ENCODE assay signal across 8 cellular contexts in the genomic region with DNA sequence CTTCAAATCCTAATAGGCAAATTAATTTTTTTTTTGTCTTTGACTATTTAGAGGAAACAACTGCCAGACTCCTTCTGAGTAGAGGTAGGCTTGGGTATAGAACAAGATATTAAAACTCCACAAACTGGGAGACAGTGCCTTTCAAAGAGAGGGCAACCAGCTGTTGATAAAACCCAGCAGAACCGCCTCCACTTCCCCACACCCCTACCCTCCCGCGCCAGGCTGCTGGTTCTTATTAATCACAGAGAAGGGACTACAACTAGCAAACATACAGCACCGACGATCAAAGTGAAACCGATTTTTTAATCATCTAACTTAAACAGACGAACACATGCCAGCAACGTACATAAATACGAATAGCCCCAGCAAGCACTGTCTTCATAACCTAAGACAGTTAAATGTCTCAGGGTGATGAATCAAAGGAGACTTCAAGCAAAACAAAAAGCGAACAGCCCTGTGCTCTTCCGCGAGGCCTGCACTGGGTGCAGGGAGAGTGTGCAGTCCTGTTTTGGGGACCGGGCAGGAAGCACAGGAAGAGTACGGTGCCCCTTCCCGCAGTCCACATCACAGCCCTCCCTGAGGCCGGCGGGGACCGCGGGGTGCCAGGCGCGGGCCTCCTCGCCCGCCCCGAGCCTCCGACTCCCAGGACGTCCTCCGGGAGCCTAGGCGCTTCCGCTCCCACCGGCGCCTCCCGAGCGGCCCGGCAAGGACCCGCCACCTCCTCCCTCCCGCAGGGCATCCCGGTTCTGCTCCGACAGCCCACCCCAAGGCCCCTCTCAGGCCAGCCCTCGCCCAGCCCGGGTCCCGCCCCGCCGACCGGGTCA.
A peak's percentile ranks its signal among the peaks of the same experiment; 100 is the strongest.
DNase-seq lines count a peak whose midpoint lies in the region; ATAC-seq, FAIRE-seq and TF ChIP-seq lines count a peak whose summit lies in the region.

No MANE protein-coding gene starts in this region.

- peak overlapping the region; percentile 65 for H2AFZ ChIP-seq in GM12878 (ENCODE audit: control insufficient read depth, low read depth, low read length)

- RAD21 ChIA-PET in GM12878 (lab: Charles Lee; ENCODE audit: unreplicated experiment): no interaction called here

- no peaks in the 10 kb centered on the region for H3K9me3 ChIP-seq in CD4-positive, alpha-beta T cell (ENCODE audit: control insufficient read depth, low read length)
- H3K9me3 ChIP-seq in GM12878 (replicated peaks; ENCODE audit: control insufficient read depth, insufficient read depth, low read length) (no peaks in the 10 kb centered on the region), iPS DF 6.9 (ENCODE audit: control insufficient read depth, insufficient read depth, low read length) (no peaks in the 10 kb centered on the region), sigmoid colon (no peaks in the 10 kb centered on the region)

- in situ Hi-C loops in GM12878 (cut with MboI): no loop called here

- H3K36me3 Mint-ChIP-seq in CD4-positive, alpha-beta T cell (ENCODE audit: low read depth): peaks cover 6% of the 10 kb centered on the region

- H3K27me3 ChIP-seq in CD4-positive, alpha-beta T cell (ENCODE audit: control insufficient read depth, insufficient read depth, low read length): no peaks in the 10 kb centered on the region
- H3K27me3 ChIP-seq in GM12878 (replicated peaks in 1 of 2; ENCODE audit: control insufficient read depth in 2 of 2, insufficient read depth in 2 of 2, low read length in 1 of 2) (no peaks in the 10 kb centered on the region; a peak in 1 of 4 replicates), iPS DF 6.9 (ENCODE audit: control insufficient read depth, insufficient read depth, low read length) (no peaks in the 10 kb centered on the region), sigmoid colon (no peaks in the 10 kb centered on the region)

- SMC1A ChIA-PET in GM12878 (lab: Charles Lee; ENCODE audit: uncharacterized antibody, unreplicated experiment): no interaction called here

- FAIRE-seq in GM12878 (lab: Jason Lieb, UNC): no peak

- ATAC-seq in CD4-positive, alpha-beta T cell (ENCODE audit: poor library complexity): peak; percentile 19
- ATAC-seq in GM19372 (IDR thresholded peaks at IDR 0.05; ENCODE audit: low read depth, unreplicated experiment): peak; percentile 23
- ATAC-seq in HG03457 (IDR thresholded peaks at IDR 0.05; ENCODE audit: unreplicated experiment): peak; percentile 23
- ATAC-seq in GM12878: peak; percentile 53

- TF ChIP-seq EP300 in GM12878 (IDR thresholded peaks at IDR 0.05; ENCODE audit: borderline replicate concordance in 1 of 2, control insufficient read depth in 1 of 2, low read depth in 2 of 2, low read length in 2 of 2): no peak
- no peak for TF ChIP-seq EP300 in sigmoid colon (IDR thresholded peaks at IDR 0.05)

- intact Hi-C loops in CD4-positive, alpha-beta T cell (cut with DNase I, micrococcal nuclease): loop anchor here (5.0 kb wide), 5 partner anchors 54 to 446 kb away; partner anchors contain the start of genes ATG7 (in 1 of the 2), TAMM41 (in 1 of the 2) and VGLL4 (in 1 of the 2)
- intact Hi-C loops in GM12878 (cut with micrococcal nuclease; ENCODE audit: unreplicated experiment) (no loop called here), sigmoid colon (cut with DNase I) (loop anchor here (2.0 to 10.0 kb wide), 2 partner anchors 76 to 254 kb away; partner anchors contain the start of gene VGLL4)

- peak overlapping the region; percentile 96 for H3K4me2 ChIP-seq in GM12878 (ENCODE audit: control insufficient read depth, insufficient read depth)

- 2% methylated on average over 33 of the region's 44 CpGs for whole genome bisulfite sequencing in GM12878 (ENCODE audit: insufficient coverage, insufficient replicate concordance, low lambda C conversion rate, missing lambda C conversion rate)
- WGBS in iPS DF 6.9 (ENCODE audit: insufficient coverage, insufficient read length): no CpG with 5 or more reads among the region's 44 CpGs
- 0 to 1% methylated on average over 44 of the region's 44 CpGs for WGBS in sigmoid colon, 2 donors

- POLR2A ChIA-PET in CD4-positive, alpha-beta T cell (lab: Charles Lee): interaction anchor here (1.0 kb wide), 1 partner anchor 129 kb away, joined by 7 read pairs; the partner anchor contains the start of gene TAMM41
- POLR2A ChIA-PET in GM12878 (lab: Charles Lee): no interaction called here

- TF ChIP-seq POLR2A in GM12878 (IDR thresholded peaks at IDR 0.05; ENCODE audit: low read depth, low read length) (peak; percentile 71), sigmoid colon (IDR thresholded peaks at IDR 0.05) (no peak)

- no peaks in the 10 kb centered on the region for H3K9me3 Mint-ChIP-seq in CD4-positive, alpha-beta T cell

- H3K4me1 ChIP-seq in GM12878 (ENCODE audit: control insufficient read depth, insufficient read depth, low read length) (no peaks in the 10 kb centered on the region; the same call in 1 of the 2 replicates), iPS DF 6.9 (ENCODE audit: control insufficient read depth, insufficient read depth, low read length) (peaks cover 1% of the 10 kb centered on the region; the same call in 1 of the 2 replicates), sigmoid colon (peaks cover 0 to 26% (median 22%) of the 10 kb centered on the region in 4 donors)

- peaks cover 31% of the 10 kb centered on the region for H3K4me1 Mint-ChIP-seq in CD4-positive, alpha-beta T cell (ENCODE audit: low read depth)

- no peaks in the 10 kb centered on the region for H4K20me1 ChIP-seq in GM12878 (ENCODE audit: control insufficient read depth, insufficient read depth)

- H3K27ac Mint-ChIP-seq in CD4-positive, alpha-beta T cell: peak overlapping the region; percentile 92

- H3K4me3 Mint-ChIP-seq in CD4-positive, alpha-beta T cell: peak overlapping the region; percentile 96

- H3K9ac ChIP-seq in GM12878 (ENCODE audit: control insufficient read depth, insufficient read depth, low read length): peak overlapping the region; percentile 67

- H3K4me3 ChIP-seq in GM12878 (peak overlapping the region; percentile 83), iPS DF 6.9 (ENCODE audit: low read length) (peak overlapping the region; percentile 65), sigmoid colon (peak overlapping the region; percentile 74 to 92 (median 80))

- peak in 8 of 10 experiments; percentile 2 to 43 (median 16) for DNase-seq in CD4-positive, alpha-beta T cell
- DNase-seq in SW 1271 (lab: John Stamatoyannopoulos, UW) (peak; percentile 33 to 79), GM12878 (ENCODE audit: low read depth, low spot score) (no peak), iPS DF 6.9 (ENCODE audit: low read depth, low spot score) (no peak), sigmoid colon (peak; percentile 77), occipital lobe (lab: John Stamatoyannopoulos, UW) (no peak)

- H3K27me3 Mint-ChIP-seq in CD4-positive, alpha-beta T cell: peaks cover 3% of the 10 kb centered on the region

- CTCF ChIA-PET in CD4-positive, alpha-beta T cell (lab: Charles Lee): interaction anchor here (1.8 kb wide), 1 partner anchor 16 kb away, joined by 6 read pairs; no protein-coding TSS in a partner anchor
- CTCF ChIA-PET in GM12878 (lab: Yijun Ruan, JAX): no interaction called here

- H3K36me3 ChIP-seq in GM12878 (ENCODE audit: control insufficient read depth in 2 of 2, insufficient read depth in 2 of 2, low read length in 1 of 2): no peaks in the 10 kb centered on the region
- H3K36me3 ChIP-seq in iPS DF 6.9 (ENCODE audit: control insufficient read depth, insufficient read depth, low read length): no peaks in the 10 kb centered on the region
- no peaks in the 10 kb centered on the region for H3K36me3 ChIP-seq in sigmoid colon

- peak overlapping the region; percentile 0 for H3K27ac ChIP-seq in CD4-positive, alpha-beta T cell (ENCODE audit: low read depth, low read length)
- H3K27ac ChIP-seq in GM12878 (ENCODE audit: control insufficient read depth, insufficient read depth) (0 out of 2 replicates have a peak overlapping the region, but pooled peaks have one; percentile 30), iPS DF 6.9 (ENCODE audit: low read length) (no peak overlapping the region), sigmoid colon (peak overlapping the region; percentile 91 to 94 (median 94))

- no TSS peak for BruUV-seq in GM12878 (replicated peaks; lab: Mats Ljungman, UMichigan)

- TF ChIP-seq RAD21 in GM12878 (IDR thresholded peaks at IDR 0.05; ENCODE audit: insufficient read depth, low read depth, low read length): no peak

- TF ChIP-seq CTCF in CD4-positive, alpha-beta T cell (IDR thresholded peaks at IDR 0.05): no peak
- no peak for TF ChIP-seq CTCF in GM12878 (IDR thresholded peaks at IDR 0.05 in 2 of 3, conservative IDR thresholded peaks at IDR 0.05 in 1 of 3; ENCODE audit: control insufficient read depth in 2 of 3, extremely low read depth in 1 of 3, insufficient read depth in 1 of 3, low read depth in 3 of 3, low read length in 3 of 3)
- no peak for TF ChIP-seq CTCF in sigmoid colon (IDR thresholded peaks at IDR 0.05)

- no peaks in the 10 kb centered on the region for H3K79me2 ChIP-seq in GM12878 (ENCODE audit: control insufficient read depth, insufficient read depth, low read length)

TF ChIP-seq in GM12878, 131 proteins besides CTCF, POLR2A, EP300 and RAD21 (continues in another document):
- TF ChIP-seq, protein P1, sequence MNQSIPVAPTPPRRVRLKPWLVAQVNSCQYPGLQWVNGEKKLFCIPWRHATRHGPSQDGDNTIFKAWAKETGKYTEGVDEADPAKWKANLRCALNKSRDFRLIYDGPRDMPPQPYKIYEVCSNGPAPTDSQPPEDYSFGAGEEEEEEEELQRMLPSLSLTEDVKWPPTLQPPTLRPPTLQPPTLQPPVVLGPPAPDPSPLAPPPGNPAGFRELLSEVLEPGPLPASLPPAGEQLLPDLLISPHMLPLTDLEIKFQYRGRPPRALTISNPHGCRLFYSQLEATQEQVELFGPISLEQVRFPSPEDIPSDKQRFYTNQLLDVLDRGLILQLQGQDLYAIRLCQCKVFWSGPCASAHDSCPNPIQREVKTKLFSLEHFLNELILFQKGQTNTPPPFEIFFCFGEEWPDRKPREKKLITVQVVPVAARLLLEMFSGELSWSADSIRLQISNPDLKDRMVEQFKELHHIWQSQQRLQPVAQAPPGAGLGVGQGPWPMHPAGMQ (IDR thresholded peaks at IDR 0.05; ENCODE audit: borderline replicate concordance): no peak
- TF ChIP-seq ESRRA (IDR thresholded peaks at IDR 0.05; ENCODE audit: low read length) (no peak), GATAD2B (conservative IDR thresholded peaks at IDR 0.05; ENCODE audit: low read depth) (no peak), SMAD5 (IDR thresholded peaks at IDR 0.05; ENCODE audit: low read depth) (no peak), FOS (IDR thresholded peaks at IDR 0.05; ENCODE audit: borderline replicate concordance, extremely low read depth, insufficient read length) (no peak), TAF1 (IDR thresholded peaks at IDR 0.05; ENCODE audit: borderline replicate concordance, low read depth, low read length) (no peak), TCF7 (IDR thresholded peaks at IDR 0.05; ENCODE audit: borderline replicate concordance) (no peak)

Comparison
In these comparisons a context has a peak if more than half of its experiments do, and no peak if none do; other contexts are left out.
1. DNase-seq: peak in CD4-positive, alpha-beta T cell (8 of 10), SW 1271 (2 of 2) and sigmoid colon (single experiment); none in GM12878 (single experiment), iPS DF 6.9 (single experiment) and occipital lobe (single experiment).
2. Peak in every context shown above with its lines, with median percentiles within 50 percentile points of each other: ATAC-seq and H3K4me3 ChIP-seq.